In the genomic region with DNA sequence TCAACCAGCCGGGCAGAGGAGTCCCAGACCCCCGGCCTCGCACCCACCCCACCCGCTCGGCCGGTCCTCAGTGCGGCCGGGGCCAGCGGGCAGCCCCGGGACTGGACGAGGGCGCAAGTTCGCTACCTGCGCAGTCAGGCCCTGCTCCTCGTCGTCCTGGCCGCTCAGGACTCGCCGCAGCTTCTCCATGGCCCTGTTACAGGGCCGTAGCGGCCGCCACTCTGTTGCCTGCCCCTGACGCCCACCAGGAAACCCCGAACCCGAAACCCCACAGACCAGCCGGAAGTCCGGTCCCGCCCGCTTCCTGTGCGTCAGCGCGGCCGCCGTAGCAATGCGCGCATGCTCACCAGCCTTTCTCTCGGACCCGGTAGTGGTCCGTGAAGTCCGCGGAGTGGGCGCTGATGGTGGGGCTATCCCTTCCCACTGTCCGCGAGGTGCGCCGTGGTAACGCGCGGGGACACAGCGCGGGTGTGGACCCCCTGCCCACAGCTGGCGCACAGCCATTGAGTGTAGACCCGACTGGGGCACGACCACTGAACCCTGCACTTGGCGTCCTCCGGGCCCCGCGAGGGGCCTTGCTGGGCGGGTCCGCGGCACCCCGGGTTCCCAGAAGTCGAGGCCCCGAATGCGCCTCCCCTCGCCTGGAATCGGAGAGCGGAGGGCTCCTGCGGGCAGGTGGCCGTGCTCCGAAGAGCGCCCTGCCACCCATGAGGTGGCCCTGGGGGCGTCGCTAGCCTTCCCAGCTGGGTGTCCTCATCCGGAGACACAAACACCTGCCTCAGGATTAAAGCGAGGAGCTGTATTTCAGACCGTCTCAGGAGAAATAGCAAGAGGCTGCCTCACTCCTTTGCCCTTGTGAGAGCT, we compare ENCODE assay signal across 8 cellular contexts. TPM values are rescaled to one million over a fixed set of nuclear protein-coding genes. Genes with fewer than 3 reads are reported as not detected.
DNase-seq lines count a peak whose midpoint lies in the region; ATAC-seq and TF ChIP-seq lines count a peak whose summit lies in the region.

A gene (minus strand): TSS at position 253 of the 864 bp plus-strand sequence. CDS start 64 bp downstream, at position 189.

- no peaks in the 10 kb centered on the region for H3K9me3 Mint-ChIP-seq in neural progenitor cell

- peak; percentile 98 for TF ChIP-seq POLR2A in Raji (IDR thresholded peaks at IDR 0.05; ENCODE audit: insufficient read depth, low read depth, low read length)

- ATAC-seq in GM21723 (IDR thresholded peaks at IDR 0.05; ENCODE audit: unreplicated experiment) = peak; percentile 94

- H3K9me3 ChIP-seq in neural progenitor cell (ENCODE audit: low read depth) (no peaks in the 10 kb centered on the region), stomach smooth muscle (ENCODE audit: control insufficient read depth in 2 of 2, low read length in 2 of 2) (no peaks in the 10 kb centered on the region)

- H2AFZ ChIP-seq in neural progenitor cell (replicated peaks) = peak within 1 kb of the TSS; percentile 99

- peaks cover 16% of the 10 kb centered on the region for H3K4me1 Mint-ChIP-seq in neural progenitor cell

- H3K4me3 Mint-ChIP-seq in neural progenitor cell = peak within 1 kb of the TSS; percentile 96

- peak within 1 kb of the TSS; percentile 94 for H3K27ac Mint-ChIP-seq in neural progenitor cell

- H4K20me1 ChIP-seq in neural progenitor cell (ENCODE audit: low read depth) = peaks cover 44% of the 10 kb centered on the region

- no peak within 1 kb of the TSS for H3K27ac ChIP-seq in neural progenitor cell
- H3K27ac ChIP-seq in stomach smooth muscle (ENCODE audit: low read length) = peak within 1 kb of the TSS; percentile 71

- no peaks in the 10 kb centered on the region for H3K27me3 ChIP-seq in neural progenitor cell
- no peaks in the 10 kb centered on the region for H3K27me3 ChIP-seq in stomach smooth muscle (ENCODE audit: control insufficient read depth in 1 of 2, insufficient read depth in 2 of 2, low read length in 2 of 2)

- in situ Hi-C loops in KBM-7 (cut with MboI; ENCODE audit: low pct_unique_long_range_greater_than_20kb, low sequenced_read_pairs) = no loop called here

- H3K4me2 ChIP-seq in neural progenitor cell = peak within 1 kb of the TSS; percentile 88

- no peaks in the 10 kb centered on the region for H3K27me3 Mint-ChIP-seq in neural progenitor cell (ENCODE audit: insufficient read depth, low read depth)

- H3K4me3 ChIP-seq in foreskin fibroblast (ENCODE audit: low read depth in 1 of 2, low read length in 2 of 2) (peak within 1 kb of the TSS; percentile 76 to 92), neural progenitor cell (peak within 1 kb of the TSS; percentile 86), stomach smooth muscle (ENCODE audit: low read length in 2 of 2) (peak within 1 kb of the TSS; percentile 71 to 99)

- H3K4me1 ChIP-seq in neural progenitor cell (peaks cover 4% of the 10 kb centered on the region), stomach smooth muscle (ENCODE audit: control insufficient read depth, insufficient read depth, low read length) (peaks cover 30% of the 10 kb centered on the region)

- DNase-seq in Daoy (ENCODE audit: low read depth) = peak; percentile 82
- peak; percentile 96 for DNase-seq in KBM-7
- DNase-seq in activated effector memory CD4-positive, alpha-beta T cell treated with anti-CD3 and anti-CD28 coated beads, Interleukin-2, amount 50 U/mL, for 16 hours = peak; percentile 92
- peak; percentile 77 to 91 for DNase-seq in foreskin fibroblast
- DNase-seq in neural progenitor cell (ENCODE audit: low spot score) = peak; percentile 85

- peaks cover 59% of the 10 kb centered on the region for H3K79me2 ChIP-seq in neural progenitor cell (ENCODE audit: low read depth)

- peaks cover 4% of the 10 kb centered on the region for H3K36me3 Mint-ChIP-seq in neural progenitor cell

- TF ChIP-seq CTCF in foreskin fibroblast (IDR thresholded peaks at IDR 0.05; ENCODE audit: low read depth, low read length) = no peak
- no peak for TF ChIP-seq CTCF in neural progenitor cell (IDR thresholded peaks at IDR 0.05)

- H3F3A ChIP-seq in neural progenitor cell (ENCODE audit: low read depth) = no peaks in the 10 kb centered on the region

- H3K9ac ChIP-seq in neural progenitor cell (peak within 1 kb of the TSS; percentile 83), stomach smooth muscle (ENCODE audit: low read length in 2 of 2) (peak within 1 kb of the TSS; percentile 91 to 97)

- H3K36me3 ChIP-seq in neural progenitor cell (no peaks in the 10 kb centered on the region), stomach smooth muscle (ENCODE audit: control insufficient read depth in 2 of 2, insufficient read depth in 2 of 2, low read length in 2 of 2) (peaks cover 0 to 2% of the 10 kb centered on the region in 2 donors)

RNA-seq across cellular contexts. Expression of the gene that starts here (rescaled TPM):
- total RNA-seq in Daoy (2014; rRNA removed; shearing (Covaris generic)) = 40.4 and 47.1 TPM in 2 replicates
- 38.1 and 48.9 TPM in 2 replicates for total RNA-seq in neural progenitor cell (ENCODE audit: low replicate concordance)
